In genomic region chr15:63969652-63970421, GRCh38 we compare ENCODE assay signal across 10 cellular contexts.
DNase-seq lines count a peak whose midpoint lies in the region; ATAC-seq and TF ChIP-seq lines count a peak whose summit lies in the region.
"Had no signal": no experiment of that assay in that cellular context is flagged by ENCODE, and none has a peak within 500 bp of the region (broad histone marks: within the 10 kb centered on the region; RNA-seq: fewer than 3 reads in every experiment).

No MANE protein-coding gene starts in this region.

- H3K4me3 Mint-ChIP-seq in Caco-2 (ENCODE audit: unreplicated experiment) (no peak overlapping the region), naive B cell (peak overlapping the region in 1 of 8 donors; percentile 18)

- ATAC-seq in naive B cell (ENCODE audit: low read depth in 2 of 2) (no peak), HG02610 (IDR thresholded peaks at IDR 0.05; ENCODE audit: unreplicated experiment) (no peak), HG03097 (IDR thresholded peaks at IDR 0.05; ENCODE audit: low FRiP score, unreplicated experiment) (no peak)

- H3K4me3 ChIP-seq in Caco-2 (ENCODE audit: low read depth, low read length) (no peak overlapping the region), LNCaP clone FGC (ENCODE audit: low read depth, low read length) (no peak overlapping the region), colonic mucosa (no peak overlapping the region)
- H3K4me3 ChIP-seq: cardiac muscle cell, prostate gland had no signal

- intact Hi-C loops in Caco-2 (cut with micrococcal nuclease; ENCODE audit: unreplicated experiment), result loop anchor here (5.0 kb wide), 1 partner anchor 77 kb away; the partner anchor contains the start of gene DAPK2
- intact Hi-C loops in colonic mucosa (cut with DNase I), result no loop called here

- peak overlapping the region in 1 of 2 donors; percentile 76 for H3K9ac ChIP-seq in colonic mucosa (ENCODE audit: low read depth in 2 of 2, low read length in 2 of 2)

- no peak overlapping the region for H3K27ac Mint-ChIP-seq in Caco-2 (ENCODE audit: unreplicated experiment)
- H3K27ac Mint-ChIP-seq in naive B cell, result peak overlapping the region in 4 of 6 donors; percentile 1 to 64 (median 28)

- H3K9me3 Mint-ChIP-seq in Caco-2 (ENCODE audit: unreplicated experiment) (peaks cover 1% of the 10 kb centered on the region), naive B cell (peaks cover 0 to 8% (median 2%) of the 10 kb centered on the region in 7 donors)

- H3K4me1 ChIP-seq in Caco-2 (peaks cover 16% of the 10 kb centered on the region), colonic mucosa (peaks cover 13% of the 10 kb centered on the region)
- H3K4me1 ChIP-seq: prostate gland had no signal

- peak overlapping the region; percentile 72 for H3K27ac ChIP-seq in colonic mucosa
- H3K27ac ChIP-seq: cardiac muscle cell, prostate gland had no signal

- TF ChIP-seq CTCF in Caco-2 (IDR thresholded peaks at IDR 0.05; ENCODE audit: insufficient read depth in 1 of 2, low read depth in 1 of 2, low read length in 1 of 2, severe bottlenecking in 1 of 2, unreplicated experiment in 1 of 2), result no peak
- no peak for TF ChIP-seq CTCF in LNCaP clone FGC (IDR thresholded peaks at IDR 0.05; ENCODE audit: control insufficient read depth, extremely low read depth, insufficient read depth)
- TF ChIP-seq CTCF in colonic mucosa (IDR thresholded peaks at IDR 0.05), result no peak

- no peaks in the 10 kb centered on the region for H3K36me3 Mint-ChIP-seq in Caco-2 (ENCODE audit: insufficient read depth, unreplicated experiment)
- peaks cover 0 to 12% of the 10 kb centered on the region in 2 donors for H3K36me3 Mint-ChIP-seq in naive B cell

- no peaks in the 10 kb centered on the region for H3K36me3 ChIP-seq in Caco-2 (ENCODE audit: control insufficient read depth, insufficient read depth, low read length)
- no peaks in the 10 kb centered on the region for H3K36me3 ChIP-seq in colonic mucosa
- H3K36me3 ChIP-seq: cardiac muscle cell, prostate gland had no signal

- peak; percentile 20 to 47 for DNase-seq in Caco-2
- peak; percentile 93 for DNase-seq in LNCaP clone FGC (ENCODE audit: low read depth)
- DNase-seq in colonic mucosa, result peak; percentile 91
- DNase-seq in naive B cell, result no peak
- DNase-seq in stimulated activated naive CD4-positive, alpha-beta T cell (lab: John Stamatoyannopoulos, UW), result no peak
- no peak for DNase-seq in ureter (ENCODE audit: low spot score)

- no TSS peak for BruUV-seq in Caco-2 (replicated peaks; lab: Mats Ljungman, UMichigan)

- H3K27me3 ChIP-seq in Caco-2 (replicated peaks; ENCODE audit: control insufficient read depth, insufficient read depth, low read length) (no peaks in the 10 kb centered on the region), colonic mucosa (no peaks in the 10 kb centered on the region)
- H3K27me3 ChIP-seq: cardiac muscle cell had no signal

- H3K9me3 ChIP-seq in Caco-2 (0 out of 2 replicates have a peak, but pooled peaks cover 2% of the 10 kb centered on the region), colonic mucosa (no peaks in the 10 kb centered on the region)
- H3K9me3 ChIP-seq: prostate gland had no signal

- H3K27me3 Mint-ChIP-seq in Caco-2 (ENCODE audit: insufficient read depth, unreplicated experiment), result no peaks in the 10 kb centered on the region
- H3K27me3 Mint-ChIP-seq in naive B cell, result peaks cover 0 to 6% (median 0%) of the 10 kb centered on the region in 3 donors

- CTCF ChIA-PET in Caco-2 (lab: Charles Lee), result no interaction called here

- H3K4me1 Mint-ChIP-seq in Caco-2 (ENCODE audit: low read depth, unreplicated experiment) (peaks cover 10% of the 10 kb centered on the region), naive B cell (peaks cover 19 to 26% (median 25%) of the 10 kb centered on the region in 3 donors)

- POLR2A ChIA-PET in Caco-2 (lab: Charles Lee), result no interaction called here

Comparison
In these comparisons a context has a peak if more than half of its experiments do, and no peak if none do; other contexts are left out.
1. DNase-seq: peak in Caco-2 (2 of 2), LNCaP clone FGC (single experiment) and colonic mucosa (single experiment); none in naive B cell (single experiment), stimulated activated naive CD4-positive, alpha-beta T cell (0 of 6) and ureter (single experiment).